ENCODE assay signal across 8 cellular contexts in genomic region chr11:59754494-59754858, GRCh38. TPM values are rescaled to one million over a fixed set of nuclear protein-coding genes. Genes with fewer than 3 reads are reported as not detected.
A peak's percentile ranks its signal among the peaks of the same experiment; 100 is the strongest.
DNase-seq lines count a peak whose midpoint lies in the region; ATAC-seq, FAIRE-seq and TF ChIP-seq lines count a peak whose summit lies in the region.

No MANE protein-coding gene starts in this region.

- H3K27ac Mint-ChIP-seq in activated naive CD8-positive, alpha-beta T cell: no peak overlapping the region

- H3K36me3 Mint-ChIP-seq in activated naive CD8-positive, alpha-beta T cell: no peaks in the 10 kb centered on the region

- H2AFZ ChIP-seq in hepatocyte: peak overlapping the region; percentile 92

- peak; percentile 12 for ATAC-seq in GM21526 (IDR thresholded peaks at IDR 0.05; ENCODE audit: low FRiP score, unreplicated experiment)
- no peak for ATAC-seq in GM18505 (IDR thresholded peaks at IDR 0.05; ENCODE audit: unreplicated experiment)
- ATAC-seq in HG03571 (IDR thresholded peaks at IDR 0.05; ENCODE audit: unreplicated experiment): no peak

- WGBS in hepatocyte (ENCODE audit: low lambda C conversion rate, missing lambda C conversion rate): 2% methylated on average over 20 of the region's 20 CpGs
- WGBS in small intestine, 3 donors: 0 to 1% (median 0%) methylated on average over 20 of the region's 20 CpGs

- no peak for TF ChIP-seq POLR2A in GM18505 (IDR thresholded peaks at IDR 0.05; ENCODE audit: borderline replicate concordance, extremely low read depth, insufficient read depth, insufficient read length)

- no peaks in the 10 kb centered on the region for H3K36me3 ChIP-seq in hepatocyte (replicated peaks; ENCODE audit: insufficient read depth, low read depth)
- H3K36me3 ChIP-seq in small intestine (ENCODE audit: control insufficient read depth in 2 of 2, insufficient read depth in 2 of 2, low read length in 2 of 2): no peaks in the 10 kb centered on the region

- FAIRE-seq in small intestine (lab: Jason Lieb, UNC): no peak

- peak; percentile 36 for DNase-seq in EL
- DNase-seq in NCI-H146 treated with DMSO at 0.1 percent for 48 hours (lab: John Stamatoyannopoulos, UW; ENCODE audit: unreplicated experiment): peak; percentile 12
- peak; percentile 43 for DNase-seq in hepatocyte (ENCODE audit: low spot score)
- no peak for DNase-seq in small intestine

- no peak for TF ChIP-seq CTCF in hepatocyte (IDR thresholded peaks at IDR 0.05; ENCODE audit: poor library complexity)

- no peaks in the 10 kb centered on the region for H3K9me2 ChIP-seq in hepatocyte (replicated peaks; ENCODE audit: insufficient read depth)

- peaks cover 9% of the 10 kb centered on the region for H3K4me1 ChIP-seq in hepatocyte (ENCODE audit: insufficient read depth)
- H3K4me1 ChIP-seq in small intestine (ENCODE audit: control insufficient read depth in 2 of 2, insufficient read depth in 1 of 2, low read depth in 1 of 2, low read length in 1 of 2): peaks cover 0 to 4% of the 10 kb centered on the region in 2 donors

- H3K27me3 ChIP-seq in hepatocyte: no peaks in the 10 kb centered on the region
- no peaks in the 10 kb centered on the region for H3K27me3 ChIP-seq in small intestine (ENCODE audit: control insufficient read depth in 2 of 2, insufficient read depth in 2 of 2, low read length in 2 of 2)

- H3K27me3 Mint-ChIP-seq in activated naive CD8-positive, alpha-beta T cell: no peaks in the 10 kb centered on the region

- H3K27ac ChIP-seq in hepatocyte (peak overlapping the region; percentile 99), small intestine (ENCODE audit: low read depth in 1 of 2, low read length in 1 of 2) (peak overlapping the region; percentile 81 to 96)

- H4K20me1 ChIP-seq in hepatocyte (ENCODE audit: insufficient read depth, poor library complexity, severe bottlenecking): peaks cover 25% of the 10 kb centered on the region

- H3K4me3 ChIP-seq in hepatocyte: peak overlapping the region; percentile 99
- peak overlapping the region; percentile 84 to 86 for H3K4me3 ChIP-seq in small intestine (ENCODE audit: low read depth in 1 of 2, low read length in 2 of 2)

- H3K4me2 ChIP-seq in hepatocyte: peak overlapping the region; percentile 96

- peaks cover 36% of the 10 kb centered on the region for H3K79me2 ChIP-seq in hepatocyte

- H3K4me3 Mint-ChIP-seq in activated naive CD8-positive, alpha-beta T cell: peak overlapping the region; percentile 97

- peaks cover 20% of the 10 kb centered on the region for H3K4me1 Mint-ChIP-seq in activated naive CD8-positive, alpha-beta T cell (ENCODE audit: low read depth)

- no peaks in the 10 kb centered on the region for H3K9me3 Mint-ChIP-seq in activated naive CD8-positive, alpha-beta T cell (ENCODE audit: low read depth)

- H3K9me3 ChIP-seq in hepatocyte (ENCODE audit: low read depth) (no peaks in the 10 kb centered on the region), small intestine (ENCODE audit: control insufficient read depth, low read depth) (no peaks in the 10 kb centered on the region)

RNA-seq across cellular contexts. Expression of gene STX3, which starts 0.7 kb away (rescaled TPM):
- 140 and 153 TPM in 2 replicates for total RNA-seq in hepatocyte
- polyA plus RNA-seq in hepatocyte (65.3 and 73.1 TPM in 2 replicates), small intestine (10 to 100 TPM; 34.9 to 64.0 (median 57.5) TPM)

RNA-seq across cellular contexts. Expression of gene OR10V1, which starts 40.8 kb away (rescaled TPM):
- total RNA-seq in hepatocyte: not detected in 2 replicates
- polyA plus RNA-seq in hepatocyte (not detected in 2 replicates), small intestine (not detected)

RNA-seq across cellular contexts. Expression of gene MRPL16, which starts 56.1 kb away (rescaled TPM):
- 37.3 and 51.3 TPM in 2 replicates for total RNA-seq in hepatocyte
- polyA plus RNA-seq in hepatocyte (59.3 and 62.0 TPM in 2 replicates), small intestine (100 to 1,000 TPM in 1 of 3 donors, 10 to 100 TPM in 2; 41.1 to 113 (median 68.9) TPM)
